Comparison of ENCODE assay signal across 8 cellular contexts in the genomic region with DNA sequence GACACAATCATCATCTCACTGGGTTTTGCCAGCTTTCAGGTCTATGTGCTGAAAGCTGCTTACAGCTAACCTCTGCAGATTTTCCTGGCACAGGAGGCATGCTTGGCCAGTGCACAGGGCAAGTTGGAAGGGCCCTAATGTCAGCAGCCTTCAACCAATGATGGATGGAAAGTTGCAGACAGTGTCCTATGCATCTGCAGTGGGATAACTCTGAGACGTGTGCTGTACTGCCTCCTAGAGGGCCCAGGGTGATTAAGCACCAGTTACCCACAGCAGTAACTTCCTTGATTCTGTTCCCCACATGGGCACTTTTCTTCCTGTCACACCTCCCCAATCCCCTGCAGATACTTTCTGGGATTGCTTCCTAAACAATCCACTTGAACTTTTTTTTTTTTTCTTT. TPM values are rescaled to one million over a fixed set of nuclear protein-coding genes. Genes with fewer than 3 reads are reported as not detected.
DNase-seq lines count a peak whose midpoint lies in the region; ATAC-seq and TF ChIP-seq lines count a peak whose summit lies in the region.

No MANE protein-coding gene starts in this region.

- H3K27ac Mint-ChIP-seq in activated naive CD4-positive, alpha-beta T cell treated with anti-CD3 and anti-CD28 coated beads, Interleukin-2, amount 50 U/mL, for 72 hours = no peak overlapping the region

- no peaks in the 10 kb centered on the region for H3K4me1 ChIP-seq in lower lobe of right lung

- no peaks in the 10 kb centered on the region for H3K9me3 ChIP-seq in lower lobe of right lung

- intact Hi-C loops in lower lobe of right lung (cut with DNase I) = no loop called here

- TF ChIP-seq CTCF in WI38 (IDR thresholded peaks at IDR 0.05; ENCODE audit: low read depth, low read length) = 0 out of 2 replicates have a peak, but pooled peaks have one; percentile 28
- peak; percentile 38 for TF ChIP-seq CTCF in lower lobe of right lung (IDR thresholded peaks at IDR 0.05)

- no peak overlapping the region for H3K27ac ChIP-seq in lower lobe of right lung

- peaks cover 4% of the 10 kb centered on the region for H3K27me3 ChIP-seq in lower lobe of right lung (ENCODE audit: low read depth)

- no peaks in the 10 kb centered on the region for H3K9me3 Mint-ChIP-seq in activated naive CD4-positive, alpha-beta T cell treated with anti-CD3 and anti-CD28 coated beads, Interleukin-2, amount 50 U/mL, for 72 hours

- DNase-seq in activated naive CD4-positive, alpha-beta T cell treated with anti-CD3 and anti-CD28 coated beads, Interleukin-2, amount 50 U/mL, for 72 hours (ENCODE audit: low spot score in 2 of 2) = no peak
- DNase-seq in activated naive CD4-positive, alpha-beta T cell treated with anti-CD3 and anti-CD28 coated beads, Interleukin-2, amount 50 U/mL, for 16 hours = no peak
- DNase-seq in lower lobe of right lung (no peak), HK-2 (ENCODE audit: unreplicated experiment) (no peak), DMS79 (lab: John Stamatoyannopoulos, UW) (no peak)

- H3K36me3 Mint-ChIP-seq in activated naive CD4-positive, alpha-beta T cell treated with anti-CD3 and anti-CD28 coated beads, Interleukin-2, amount 50 U/mL, for 72 hours = no peaks in the 10 kb centered on the region

- H3K36me3 ChIP-seq in lower lobe of right lung = peaks cover 7% of the 10 kb centered on the region

- peak; percentile 49 to 76 for ATAC-seq in activated naive CD4-positive, alpha-beta T cell treated with anti-CD3 and anti-CD28 coated beads, Interleukin-2, amount 50 U/mL, for 72 hours
- ATAC-seq in HG03354 (IDR thresholded peaks at IDR 0.05; ENCODE audit: poor library complexity, severe bottlenecking, unreplicated experiment) = peak; percentile 72
- peak; percentile 47 to 74 for ATAC-seq in lower lobe of right lung
- no peak for ATAC-seq in GM19324 (IDR thresholded peaks at IDR 0.05; ENCODE audit: low FRiP score, unreplicated experiment)

- H3K4me3 ChIP-seq in WI38 (ENCODE audit: low read depth, low read length) (no peak overlapping the region), lower lobe of right lung (no peak overlapping the region)

RNA-seq across cellular contexts. Expression of gene OVOL2, which starts 38.6 kb away (rescaled TPM):
- not detected for total RNA-seq in activated naive CD4-positive, alpha-beta T cell treated with anti-CD3 and anti-CD28 coated beads, Interleukin-2, amount 50 U/mL, for 72 hours
- 8.6 TPM for total RNA-seq in lower lobe of right lung

RNA-seq across cellular contexts. Expression of gene MGME1, which starts 50.2 kb away (rescaled TPM):
- total RNA-seq in activated naive CD4-positive, alpha-beta T cell treated with anti-CD3 and anti-CD28 coated beads, Interleukin-2, amount 50 U/mL, for 72 hours = 10 to 100 TPM; 31.9 to 33.9 TPM
- total RNA-seq in lower lobe of right lung = 11.3 TPM

RNA-seq across cellular contexts. Expression of gene SNX5, which starts 50.5 kb away (rescaled TPM):
- 100 to 1,000 TPM; 182 to 188 TPM for total RNA-seq in activated naive CD4-positive, alpha-beta T cell treated with anti-CD3 and anti-CD28 coated beads, Interleukin-2, amount 50 U/mL, for 72 hours
- 102 TPM for total RNA-seq in lower lobe of right lung
